Comparison of ENCODE assay signal across 10 cellular contexts in genomic region chr7:128351296-128352123, GRCh38. TPM values are rescaled to one million over a fixed set of nuclear protein-coding genes. Genes with fewer than 3 reads are reported as not detected.
DNase-seq lines count a peak whose midpoint lies in the region; ATAC-seq and TF ChIP-seq lines count a peak whose summit lies in the region.
"Had no signal": no experiment of that assay in that cellular context is flagged by ENCODE, and none has a peak within 500 bp of the region (broad histone marks: within the 10 kb centered on the region; RNA-seq: fewer than 3 reads in every experiment).

No MANE protein-coding gene starts in this region.

- TF ChIP-seq CTCF in SK-N-SH (IDR thresholded peaks at IDR 0.05) (no peak), hepatocyte (IDR thresholded peaks at IDR 0.05; ENCODE audit: poor library complexity) (no peak)

- 91% methylated on average over 51 of the region's 96 CpGs for WGBS in SK-N-SH (ENCODE audit: low lambda C conversion rate)
- WGBS in hepatocyte (ENCODE audit: low lambda C conversion rate, missing lambda C conversion rate), result 45% methylated on average over 50 of the region's 96 CpGs

- H3K9me3 ChIP-seq in SK-N-SH (no peaks in the 10 kb centered on the region), hepatocyte (ENCODE audit: low read depth) (no peaks in the 10 kb centered on the region)
- H3K9me3 ChIP-seq: ovary had no signal

- H3K27me3 ChIP-seq in SK-N-SH (ENCODE audit: insufficient read depth), result peaks cover 7% of the 10 kb centered on the region; the same call in 1 of the 2 replicates
- H3K27me3 ChIP-seq in hepatocyte, result peaks cover 51% of the 10 kb centered on the region
- H3K27me3 ChIP-seq: ovary had no signal

- CTCF ChIA-PET in SK-N-SH (lab: Yijun Ruan, JAX), result interaction anchor here (5.3 to 15.8 kb wide), 4 partner anchors 14 to 109 kb away, joined by 62 to 1786 read pairs (median 413); partner anchors contain the start of genes IMPDH1 and PRRT4

- no peak for TF ChIP-seq EP300 in SK-N-SH (IDR thresholded peaks at IDR 0.05; ENCODE audit: borderline replicate concordance in 1 of 2, low read depth in 1 of 2, low read length in 1 of 2)

- TF ChIP-seq RAD21 in SK-N-SH (IDR thresholded peaks at IDR 0.05; ENCODE audit: low read length), result no peak

- H3K9ac ChIP-seq in SK-N-SH, result no peak overlapping the region

- POLR2A ChIA-PET in SK-N-SH (lab: Yijun Ruan, JAX), result interaction anchor here (0.6 to 5.1 kb wide), 2 partner anchors 23 to 37 kb away, joined by 3 to 107 read pairs; no protein-coding TSS in a partner anchor

- H4K20me1 ChIP-seq in SK-N-SH (ENCODE audit: insufficient read depth) (no peaks in the 10 kb centered on the region), hepatocyte (ENCODE audit: insufficient read depth, poor library complexity, severe bottlenecking) (no peaks in the 10 kb centered on the region)

- H3K27ac Mint-ChIP-seq in activated T-cell treated with anti-CD3 and anti-CD28 coated beads, Interleukin-2, amount 50 U/mL, for 24 hours, result no peak overlapping the region
- no peak overlapping the region for H3K27ac Mint-ChIP-seq in stimulated activated naive B cell treated with anti-CD40 and anti-IgM and Interleukin-4, amounts not matched to agents 10 μg/mL and 1 μg/mL and 100 μg/mL, for 72 hours
- no peak overlapping the region for H3K27ac Mint-ChIP-seq in T-helper 2 cell treated with Interferon-gamma antibody and Interleukin-4, amounts not matched to agents 5 μg/mL and 100 μg/mL, for 36 hours

- H3F3A ChIP-seq in SK-N-SH (replicated peaks; ENCODE audit: insufficient read depth), result no peaks in the 10 kb centered on the region

- H3K9me2 ChIP-seq in SK-N-SH (no peaks in the 10 kb centered on the region), hepatocyte (replicated peaks; ENCODE audit: insufficient read depth) (no peaks in the 10 kb centered on the region)

- peak; percentile 48 for DNase-seq in SK-N-SH
- peak; percentile 60 for DNase-seq in activated T-cell treated with anti-CD3 and anti-CD28 coated beads, Interleukin-2, amount 50 U/mL, for 24 hours
- no peak for DNase-seq in hepatocyte (ENCODE audit: low spot score)
- DNase-seq in stimulated activated naive B cell treated with anti-CD40 and anti-IgM and Interleukin-4, amounts not matched to agents 10 μg/mL and 1 μg/mL and 100 μg/mL, for 72 hours, result no peak
- DNase-seq in middle frontal gyrus (ENCODE audit: extremely low spot score, low spot score), result no peak
- no peak for DNase-seq in T-helper 2 cell treated with Interferon-gamma antibody and Interleukin-4, amounts not matched to agents 5 μg/mL and 100 μg/mL, for 36 hours (ENCODE audit: low spot score)
- DNase-seq: Karpas-422 had no signal

- H3K79me2 ChIP-seq in SK-N-SH (ENCODE audit: insufficient read depth) (no peaks in the 10 kb centered on the region), hepatocyte (no peaks in the 10 kb centered on the region)

- no peak overlapping the region for H2AFZ ChIP-seq in SK-N-SH (ENCODE audit: low read depth)
- no peak overlapping the region for H2AFZ ChIP-seq in hepatocyte

- no peak overlapping the region for H3K4me2 ChIP-seq in SK-N-SH
- peak overlapping the region; percentile 33 for H3K4me2 ChIP-seq in hepatocyte

- H3K27me3 Mint-ChIP-seq in activated T-cell treated with anti-CD3 and anti-CD28 coated beads, Interleukin-2, amount 50 U/mL, for 24 hours, result peaks cover 23% of the 10 kb centered on the region
- H3K27me3 Mint-ChIP-seq in stimulated activated naive B cell treated with anti-CD40 and anti-IgM and Interleukin-4, amounts not matched to agents 10 μg/mL and 1 μg/mL and 100 μg/mL, for 72 hours, result peaks cover 45 to 67% of the 10 kb centered on the region in 2 donors
- H3K27me3 Mint-ChIP-seq in T-helper 2 cell treated with Interferon-gamma antibody and Interleukin-4, amounts not matched to agents 5 μg/mL and 100 μg/mL, for 36 hours (ENCODE audit: low read depth), result peaks cover 58% of the 10 kb centered on the region

- H3K4me3 ChIP-seq in SK-N-SH (ENCODE audit: low read depth in 2 of 2, low read length in 1 of 2) (no peak overlapping the region), hepatocyte (no peak overlapping the region)
- H3K4me3 ChIP-seq: ovary had no signal

- no peaks in the 10 kb centered on the region for H3K9me3 Mint-ChIP-seq in activated T-cell treated with anti-CD3 and anti-CD28 coated beads, Interleukin-2, amount 50 U/mL, for 24 hours
- H3K9me3 Mint-ChIP-seq in stimulated activated naive B cell treated with anti-CD40 and anti-IgM and Interleukin-4, amounts not matched to agents 10 μg/mL and 1 μg/mL and 100 μg/mL, for 72 hours, result no peaks in the 10 kb centered on the region
- H3K9me3 Mint-ChIP-seq in T-helper 2 cell treated with Interferon-gamma antibody and Interleukin-4, amounts not matched to agents 5 μg/mL and 100 μg/mL, for 36 hours, result no peaks in the 10 kb centered on the region

- H3K36me3 Mint-ChIP-seq in activated T-cell treated with anti-CD3 and anti-CD28 coated beads, Interleukin-2, amount 50 U/mL, for 24 hours (ENCODE audit: low read depth), result no peaks in the 10 kb centered on the region
- no peaks in the 10 kb centered on the region for H3K36me3 Mint-ChIP-seq in stimulated activated naive B cell treated with anti-CD40 and anti-IgM and Interleukin-4, amounts not matched to agents 10 μg/mL and 1 μg/mL and 100 μg/mL, for 72 hours
- H3K36me3 Mint-ChIP-seq in T-helper 2 cell treated with Interferon-gamma antibody and Interleukin-4, amounts not matched to agents 5 μg/mL and 100 μg/mL, for 36 hours (ENCODE audit: low read depth), result no peaks in the 10 kb centered on the region

- no peak overlapping the region for H3K4me3 Mint-ChIP-seq in activated T-cell treated with anti-CD3 and anti-CD28 coated beads, Interleukin-2, amount 50 U/mL, for 24 hours
- peak overlapping the region in 1 of 2 donors; percentile 42 for H3K4me3 Mint-ChIP-seq in stimulated activated naive B cell treated with anti-CD40 and anti-IgM and Interleukin-4, amounts not matched to agents 10 μg/mL and 1 μg/mL and 100 μg/mL, for 72 hours
- H3K4me3 Mint-ChIP-seq in T-helper 2 cell treated with Interferon-gamma antibody and Interleukin-4, amounts not matched to agents 5 μg/mL and 100 μg/mL, for 36 hours, result no peak overlapping the region

- H3K27ac ChIP-seq in SK-N-SH (ENCODE audit: low read depth in 2 of 2, low read length in 1 of 2) (peak overlapping the region in 1 of 2 experiments; percentile 92; a peak in 2 of 4 replicates), hepatocyte (no peak overlapping the region)
- H3K27ac ChIP-seq: ovary had no signal

- H3K36me3 ChIP-seq in SK-N-SH (replicated peaks in 1 of 2; ENCODE audit: control insufficient read depth in 1 of 2, insufficient read depth in 2 of 2, low read length in 1 of 2) (no peaks in the 10 kb centered on the region), hepatocyte (replicated peaks; ENCODE audit: insufficient read depth, low read depth) (no peaks in the 10 kb centered on the region)
- H3K36me3 ChIP-seq: ovary had no signal

- H3K4me1 ChIP-seq in SK-N-SH (ENCODE audit: control insufficient read depth in 1 of 2, insufficient read depth in 2 of 2, low read depth in 1 of 2, low read length in 1 of 2), result peaks cover 0 to 58% of the 10 kb centered on the region in 2 experiments; a peak in 2 of 4 replicates
- H3K4me1 ChIP-seq in hepatocyte (ENCODE audit: insufficient read depth), result no peaks in the 10 kb centered on the region

- ATAC-seq in SK-N-SH treated with all-trans-retinoic acid at 6 μM for 48 hours (no peak), GM21723 (IDR thresholded peaks at IDR 0.05; ENCODE audit: unreplicated experiment) (no peak)
- ATAC-seq in stimulated activated naive B cell treated with anti-CD40 and anti-IgM and Interleukin-4, amounts not matched to agents 10 μg/mL and 1 μg/mL and 100 μg/mL, for 72 hours (replicated peaks), result peak; percentile 50

- peaks cover 6% of the 10 kb centered on the region for H3K4me1 Mint-ChIP-seq in activated T-cell treated with anti-CD3 and anti-CD28 coated beads, Interleukin-2, amount 50 U/mL, for 24 hours (ENCODE audit: low read depth)
- no peaks in the 10 kb centered on the region for H3K4me1 Mint-ChIP-seq in stimulated activated naive B cell treated with anti-CD40 and anti-IgM and Interleukin-4, amounts not matched to agents 10 μg/mL and 1 μg/mL and 100 μg/mL, for 72 hours
- peaks cover 7% of the 10 kb centered on the region for H3K4me1 Mint-ChIP-seq in T-helper 2 cell treated with Interferon-gamma antibody and Interleukin-4, amounts not matched to agents 5 μg/mL and 100 μg/mL, for 36 hours (ENCODE audit: low read depth)

TF ChIP-seq in SK-N-SH, 30 proteins besides CTCF, POLR2A, EP300 and RAD21 (continues in another document):
- TF ChIP-seq GABPA (IDR thresholded peaks at IDR 0.05; ENCODE audit: low read depth) (no peak), TAF1 (IDR thresholded peaks at IDR 0.05; ENCODE audit: borderline replicate concordance, low read depth, low read length) (no peak)

TF ChIP-seq in SK-N-SH treated with all-trans-retinoic acid at 6 μM for 48 hours, 23 proteins besides CTCF, POLR2A, EP300 and RAD21:
- TF ChIP-seq ESRRG (CRISPR knock-in tag; IDR thresholded peaks at IDR 0.05) (no peak), CSDC2 (CRISPR knock-in tag; IDR thresholded peaks at IDR 0.05) (no peak), ZNF70 (CRISPR knock-in tag; IDR thresholded peaks at IDR 0.05) (no peak)

RNA-seq across cellular contexts. Expression of gene RBM28, which starts 7.8 kb away (rescaled TPM):
- polyA plus RNA-seq in SK-N-SH (2012; rRNA removed), result 29.1 and 33.0 TPM in 2 replicates
- 23.7 and 24.9 TPM in 2 replicates for polyA plus RNA-seq in SK-N-SH (2012; cell fraction: cytosol; rRNA removed)
- polyA plus RNA-seq in SK-N-SH (2012; cell fraction: nucleus; rRNA removed), result 72.3 and 94.0 TPM in 2 replicates
- 19.3 and 25.7 TPM in 2 replicates for total RNA-seq in hepatocyte
- 26.4 and 32.2 TPM in 2 replicates for polyA plus RNA-seq in hepatocyte

RNA-seq across cellular contexts. Expression of gene PRRT4, which starts 10.0 kb away (rescaled TPM):
- polyA plus RNA-seq in SK-N-SH (2012; rRNA removed) (1.5 and 3.4 TPM in 2 replicates), hepatocyte (3.4 and 4.1 TPM in 2 replicates)
- 1.8 and 5.2 TPM in 2 replicates for polyA plus RNA-seq in SK-N-SH (2012; cell fraction: cytosol; rRNA removed)
- 8.1 and 19.1 TPM in 2 replicates for polyA plus RNA-seq in SK-N-SH (2012; cell fraction: nucleus; rRNA removed)
- total RNA-seq in hepatocyte, result 1.2 and 2.2 TPM in 2 replicates

RNA-seq across cellular contexts. Expression of gene IMPDH1, which starts 58.3 kb away (rescaled TPM):
- polyA plus RNA-seq in SK-N-SH (2012; rRNA removed), result 80.4 and 82.0 TPM in 2 replicates
- polyA plus RNA-seq in SK-N-SH (2012; cell fraction: cytosol; rRNA removed), result 32.4 and 59.8 TPM in 2 replicates
- polyA plus RNA-seq in SK-N-SH (2012; cell fraction: nucleus; rRNA removed), result 120 and 129 TPM in 2 replicates
- 30.4 and 34.7 TPM in 2 replicates for total RNA-seq in hepatocyte
- 63.5 and 70.5 TPM in 2 replicates for polyA plus RNA-seq in hepatocyte

Comparison
In these comparisons a context has a peak if more than half of its experiments do, and no peak if none do; other contexts are left out.
1. DNase-seq: peak in SK-N-SH (single experiment) and activated T-cell treated with anti-CD3 and anti-CD28 coated beads, Interleukin-2, amount 50 U/mL, for 24 hours (single experiment); none in hepatocyte (single experiment), stimulated activated naive B cell treated with anti-CD40 and anti-IgM and Interleukin-4, amounts not matched to agents 10 μg/mL and 1 μg/mL and 100 μg/mL, for 72 hours (single experiment), middle frontal gyrus (single experiment) and T-helper 2 cell treated with Interferon-gamma antibody and Interleukin-4, amounts not matched to agents 5 μg/mL and 100 μg/mL, for 36 hours (single experiment).
2. ATAC-seq: peak in stimulated activated naive B cell treated with anti-CD40 and anti-IgM and Interleukin-4, amounts not matched to agents 10 μg/mL and 1 μg/mL and 100 μg/mL, for 72 hours (2 of 2); none in SK-N-SH treated with all-trans-retinoic acid at 6 μM for 48 hours (single experiment) and GM21723 (single experiment).